ENCODE assay signal across 9 cellular contexts in genomic region chr7:65731562-65732035, GRCh38.
DNase-seq lines count a peak whose midpoint lies in the region; ATAC-seq, FAIRE-seq and TF ChIP-seq lines count a peak whose summit lies in the region.
"Had no signal": no experiment of that assay in that cellular context is flagged by ENCODE, and none has a peak within 500 bp of the region (broad histone marks: within the 10 kb centered on the region; RNA-seq: fewer than 3 reads in every experiment).

No MANE protein-coding gene starts in this region.

- no peak overlapping the region for H4K5ac ChIP-seq in H1 (ENCODE audit: insufficient read length, low read depth, low read length)

- no peak overlapping the region for H3K4me3 ChIP-seq in CD4-positive, CD25-positive, alpha-beta regulatory T cell (ENCODE audit: low read depth, low read length)
- peak overlapping the region; percentile 35 to 67 (median 65) for H3K4me3 ChIP-seq in H1 (ENCODE audit: extremely low read depth in 1 of 4, insufficient read depth in 2 of 4, low read depth in 3 of 4, low read length in 4 of 4)
- no peak overlapping the region for H3K4me3 ChIP-seq in naive thymus-derived CD4-positive, alpha-beta T cell (ENCODE audit: low read length)

- no peak for TF ChIP-seq EP300 in H1 (IDR thresholded peaks at IDR 0.05; ENCODE audit: borderline replicate concordance in 1 of 2, low read depth in 2 of 2, low read length in 2 of 2)

- peak in 1 of 3 donors; percentile 54 for DNase-seq in CD4-positive, CD25-positive, alpha-beta regulatory T cell
- DNase-seq in NCI-H2227 (lab: John Stamatoyannopoulos, UW; ENCODE audit: unreplicated experiment) (peak; percentile 77), H1 (ENCODE audit: low read depth in 1 of 2, low spot score in 2 of 2) (peak in 1 of 2 experiments; percentile 78), SHP77 treated with DMSO at 0.1 percent for 48 hours (lab: John Stamatoyannopoulos, UW) (no peak), DMS114 treated with DMSO at 0.1 percent for 48 hours (lab: John Stamatoyannopoulos, UW; ENCODE audit: unreplicated experiment) (no peak)
- DNase-seq in naive thymus-derived CD4-positive, alpha-beta T cell = peak in 6 of 9 donors; percentile 5 to 25 (median 14)

- no peak overlapping the region; the same call in 1 of the 2 replicates for H3K18ac ChIP-seq in H1 (ENCODE audit: extremely low read depth, low read length)

- peak in 1 of 3 experiments; percentile 6; a peak in 3 of 4 replicates for TF ChIP-seq CTCF in H1 (IDR thresholded peaks at IDR 0.05; ENCODE audit: control extremely low read depth in 1 of 3, insufficient read depth in 1 of 3, low read depth in 1 of 3, low read length in 3 of 3)

- no peak for TF ChIP-seq RAD21 in H1 (IDR thresholded peaks at IDR 0.05 in 1 of 2, conservative IDR thresholded peaks at IDR 0.05 in 1 of 2; ENCODE audit: low read depth in 2 of 2, low read length in 2 of 2)

- H3K9me3 Mint-ChIP-seq in CD4-positive, CD25-positive, alpha-beta regulatory T cell = no peaks in the 10 kb centered on the region
- H3K9me3 Mint-ChIP-seq in naive thymus-derived CD4-positive, alpha-beta T cell = no peaks in the 10 kb centered on the region

- TF ChIP-seq POLR2A in H1 (IDR thresholded peaks at IDR 0.05; ENCODE audit: control extremely low read depth in 1 of 2, low read depth in 2 of 2, low read length in 2 of 2) = no peak; a peak in 1 of 3 replicates

- peaks cover 5% of the 10 kb centered on the region; the same call in 1 of the 2 replicates for H3K23me2 ChIP-seq in H1 (ENCODE audit: low read depth, low read length)

- H3K27ac ChIP-seq in CD4-positive, CD25-positive, alpha-beta regulatory T cell (ENCODE audit: insufficient read depth, low read length, poor library complexity, severe bottlenecking) = no peak overlapping the region
- H3K27ac ChIP-seq in H1 (ENCODE audit: low read depth, low read length) = no peak overlapping the region
- H3K27ac ChIP-seq in naive thymus-derived CD4-positive, alpha-beta T cell (ENCODE audit: low read depth, low read length) = peak overlapping the region; percentile 21

- POLR2A ChIA-PET in H1 (lab: Charles Lee; ENCODE audit: partially characterized antibody) = interaction anchor here (0.6 to 2.3 kb wide), 3 partner anchors 19 to 1167 kb away, joined by 3 to 15 read pairs (median 3); no protein-coding TSS in a partner anchor
- POLR2A ChIA-PET in naive thymus-derived CD4-positive, alpha-beta T cell (lab: Charles Lee) = no interaction called here

- peaks cover 0 to 9% (median 4%) of the 10 kb centered on the region in 4 donors for H3K4me1 Mint-ChIP-seq in CD4-positive, CD25-positive, alpha-beta regulatory T cell
- peaks cover 4 to 14% (median 6%) of the 10 kb centered on the region in 7 donors for H3K4me1 Mint-ChIP-seq in naive thymus-derived CD4-positive, alpha-beta T cell

- H4K8ac ChIP-seq in H1 (ENCODE audit: extremely low read depth, insufficient read depth, low read length) = peak overlapping the region; percentile 87

- H2AK5ac ChIP-seq in H1 (ENCODE audit: low read depth, low read length) = no peak overlapping the region

- no peak for FAIRE-seq in H1 (lab: Jason Lieb, UNC)
- FAIRE-seq: GM18507 had no signal

- H3K79me2 ChIP-seq in H1 (ENCODE audit: control insufficient read depth in 1 of 2, insufficient read depth in 2 of 2, low read length in 2 of 2) = no peaks in the 10 kb centered on the region

- no peak overlapping the region for H2BK20ac ChIP-seq in H1 (ENCODE audit: low read length)

- no peak overlapping the region for H2BK120ac ChIP-seq in H1 (replicated peaks; ENCODE audit: low read depth, low read length)

- H2AFZ ChIP-seq in H1 (ENCODE audit: low read length) = peak overlapping the region; percentile 28; the same call in 1 of the 2 replicates

- H3K79me1 ChIP-seq in H1 (ENCODE audit: low read depth, low read length) = no peaks in the 10 kb centered on the region; the same call in 1 of the 2 replicates

- CTCF ChIA-PET in H1 (lab: Charles Lee; ENCODE audit: partially characterized antibody) = interaction anchor here (0.7 to 1.5 kb wide), 6 partner anchors 10 to 357 kb away, joined by 3 to 8 read pairs (median 4); no protein-coding TSS in a partner anchor
- CTCF ChIA-PET in naive thymus-derived CD4-positive, alpha-beta T cell (lab: Charles Lee) = no interaction called here

- WGBS in H1 (ENCODE audit: extremely low coverage in 1 of 2, insufficient coverage in 1 of 2, insufficient read length in 1 of 2, insufficient replicate concordance in 2 of 2, low coverage in 1 of 2, low lambda C conversion rate in 2 of 2, missing lambda C conversion rate in 1 of 2), 2 experiments = 4% methylated on average over 27 of the region's 27 CpGs; no CpG with 5 or more reads in 1 of the 2 experiments

- H2BK5ac ChIP-seq in H1 (ENCODE audit: low read depth, low read length) = no peak overlapping the region

- no peak overlapping the region for H3K27ac Mint-ChIP-seq in CD4-positive, CD25-positive, alpha-beta regulatory T cell
- peak overlapping the region in 4 of 9 donors; percentile 11 to 74 (median 67) for H3K27ac Mint-ChIP-seq in naive thymus-derived CD4-positive, alpha-beta T cell

- H3K4me3 Mint-ChIP-seq in CD4-positive, CD25-positive, alpha-beta regulatory T cell = peak overlapping the region in 2 of 4 donors; percentile 50 to 62
- H3K4me3 Mint-ChIP-seq in naive thymus-derived CD4-positive, alpha-beta T cell = peak overlapping the region in 8 of 10 donors; percentile 32 to 83 (median 66)

- no peak overlapping the region for H2BK15ac ChIP-seq in H1 (ENCODE audit: low read length)

- ATAC-seq in CD4-positive, CD25-positive, alpha-beta regulatory T cell (ENCODE audit: low read depth in 2 of 2) = peak; percentile 40 to 42
- peak; percentile 66 for ATAC-seq in naive thymus-derived CD4-positive, alpha-beta T cell
- ATAC-seq in HG03378 (IDR thresholded peaks at IDR 0.05; ENCODE audit: unreplicated experiment) (no peak), GM21360 (IDR thresholded peaks at IDR 0.05; ENCODE audit: unreplicated experiment) (no peak)

- intact Hi-C loops in naive thymus-derived CD4-positive, alpha-beta T cell (cut with micrococcal nuclease) = no loop called here

- no peak overlapping the region for H4K91ac ChIP-seq in H1 (replicated peaks; ENCODE audit: insufficient read length, low read length)

- no peaks in the 10 kb centered on the region for H4K20me1 ChIP-seq in H1 (replicated peaks in 1 of 2; ENCODE audit: control insufficient read depth in 1 of 2, insufficient read depth in 2 of 2, low read length in 2 of 2)

- no peaks in the 10 kb centered on the region for H3K36me3 ChIP-seq in CD4-positive, CD25-positive, alpha-beta regulatory T cell (ENCODE audit: control insufficient read depth, insufficient read depth, low read length)
- no peaks in the 10 kb centered on the region; a peak in 1 of 8 replicates for H3K36me3 ChIP-seq in H1 (ENCODE audit: control insufficient read depth in 2 of 4, insufficient read depth in 4 of 4, low read length in 3 of 4)
- peaks cover 0 to 3% (median 0%) of the 10 kb centered on the region in 3 experiments for H3K36me3 ChIP-seq in naive thymus-derived CD4-positive, alpha-beta T cell (ENCODE audit: control insufficient read depth in 2 of 3, insufficient read depth in 3 of 3, low read length in 3 of 3)

- H3K23ac ChIP-seq in H1 (ENCODE audit: insufficient read length) = no peak overlapping the region

- H3K56ac ChIP-seq in H1 (replicated peaks; ENCODE audit: insufficient read length, low read depth, low read length) = peak overlapping the region; percentile 16

- H3K36me3 Mint-ChIP-seq in CD4-positive, CD25-positive, alpha-beta regulatory T cell = peaks cover 5% of the 10 kb centered on the region
- peaks cover 0 to 14% (median 0%) of the 10 kb centered on the region in 5 donors for H3K36me3 Mint-ChIP-seq in naive thymus-derived CD4-positive, alpha-beta T cell

- H3K27me3 ChIP-seq in CD4-positive, CD25-positive, alpha-beta regulatory T cell (ENCODE audit: control insufficient read depth, insufficient read depth, low read length) = no peaks in the 10 kb centered on the region
- no peaks in the 10 kb centered on the region for H3K27me3 ChIP-seq in H1 (replicated peaks in 1 of 4; ENCODE audit: control insufficient read depth in 3 of 4, extremely low read depth in 1 of 4, insufficient read depth in 3 of 4, low read length in 3 of 4)
- no peaks in the 10 kb centered on the region for H3K27me3 ChIP-seq in naive thymus-derived CD4-positive, alpha-beta T cell (ENCODE audit: control insufficient read depth in 2 of 2, insufficient read depth in 2 of 2, low read length in 2 of 2)

- peaks cover 5% of the 10 kb centered on the region for H3K4me1 ChIP-seq in CD4-positive, CD25-positive, alpha-beta regulatory T cell (ENCODE audit: control insufficient read depth, insufficient read depth, low read length, poor library complexity, severe bottlenecking)
- H3K4me1 ChIP-seq in H1 (replicated peaks in 1 of 4; ENCODE audit: control insufficient read depth in 3 of 4, insufficient read depth in 4 of 4, low read length in 3 of 4) = no peaks in the 10 kb centered on the region
- peaks cover 0 to 5% of the 10 kb centered on the region in 2 donors for H3K4me1 ChIP-seq in naive thymus-derived CD4-positive, alpha-beta T cell (ENCODE audit: control insufficient read depth in 2 of 2, insufficient read depth in 2 of 2, low read length in 2 of 2)

- no peak overlapping the region for H2BK12ac ChIP-seq in H1 (ENCODE audit: low read depth, low read length)

- no peak overlapping the region for H3K4ac ChIP-seq in H1 (replicated peaks; ENCODE audit: insufficient read length, low read depth, low read length)

- peak overlapping the region in 3 of 4 experiments; percentile 38 to 65 (median 39); a peak in 6 of 7 replicates for H3K9ac ChIP-seq in H1 (replicated peaks in 1 of 4; ENCODE audit: extremely low read depth in 1 of 4, low read depth in 3 of 4, low read length in 3 of 4)

- peak overlapping the region; percentile 59 to 82 for H3K4me2 ChIP-seq in H1 (ENCODE audit: insufficient read depth in 1 of 2, low read depth in 2 of 2, low read length in 2 of 2)

- no peak overlapping the region for H3K14ac ChIP-seq in H1 (ENCODE audit: insufficient read length)

- no peaks in the 10 kb centered on the region for H3K9me3 ChIP-seq in CD4-positive, CD25-positive, alpha-beta regulatory T cell (ENCODE audit: control insufficient read depth in 2 of 2, low read length in 2 of 2)
- H3K9me3 ChIP-seq in H1 (ENCODE audit: insufficient read depth in 2 of 2, low read depth in 1 of 2, low read length in 1 of 2) = no peaks in the 10 kb centered on the region
- H3K9me3 ChIP-seq in naive thymus-derived CD4-positive, alpha-beta T cell (ENCODE audit: control insufficient read depth in 2 of 3, low read length in 3 of 3) = no peaks in the 10 kb centered on the region

- no peaks in the 10 kb centered on the region for H3K27me3 Mint-ChIP-seq in CD4-positive, CD25-positive, alpha-beta regulatory T cell
- no peaks in the 10 kb centered on the region for H3K27me3 Mint-ChIP-seq in naive thymus-derived CD4-positive, alpha-beta T cell

TF ChIP-seq in H1, 55 proteins besides CTCF, POLR2A, EP300 and RAD21 (continues in another document):
- no peak for TF ChIP-seq NANOG (IDR thresholded peaks at IDR 0.05; ENCODE audit: insufficient read depth, low read depth, low read length, poor library complexity, severe bottlenecking)
- peak; percentile 61 for TF ChIP-seq KDM4A (IDR thresholded peaks at IDR 0.05; ENCODE audit: low read depth, low read length, severe bottlenecking)
- TF ChIP-seq TBP (IDR thresholded peaks at IDR 0.05; ENCODE audit: low read depth, low read length) = peak; percentile 20; the same call in 1 of the 2 replicates
- peak; percentile 75 for TF ChIP-seq ASH2L (IDR thresholded peaks at IDR 0.05; ENCODE audit: low read length)

Comparison
In these comparisons a context has a peak if more than half of its experiments do, and no peak if none do; other contexts are left out.
1. ATAC-seq: peak in CD4-positive, CD25-positive, alpha-beta regulatory T cell (2 of 2) and naive thymus-derived CD4-positive, alpha-beta T cell (single experiment); none in HG03378 (single experiment) and GM21360 (single experiment).
2. DNase-seq: peak in NCI-H2227 (single experiment) and naive thymus-derived CD4-positive, alpha-beta T cell (6 of 9); none in SHP77 treated with DMSO at 0.1 percent for 48 hours (single experiment) and DMS114 treated with DMSO at 0.1 percent for 48 hours (single experiment).
3. H3K4me3 ChIP-seq: peak in H1 (4 of 4); none in CD4-positive, CD25-positive, alpha-beta regulatory T cell (single experiment) and naive thymus-derived CD4-positive, alpha-beta T cell (single experiment).